ENCODE assay signal across 1 cellular context in the genomic region with DNA sequence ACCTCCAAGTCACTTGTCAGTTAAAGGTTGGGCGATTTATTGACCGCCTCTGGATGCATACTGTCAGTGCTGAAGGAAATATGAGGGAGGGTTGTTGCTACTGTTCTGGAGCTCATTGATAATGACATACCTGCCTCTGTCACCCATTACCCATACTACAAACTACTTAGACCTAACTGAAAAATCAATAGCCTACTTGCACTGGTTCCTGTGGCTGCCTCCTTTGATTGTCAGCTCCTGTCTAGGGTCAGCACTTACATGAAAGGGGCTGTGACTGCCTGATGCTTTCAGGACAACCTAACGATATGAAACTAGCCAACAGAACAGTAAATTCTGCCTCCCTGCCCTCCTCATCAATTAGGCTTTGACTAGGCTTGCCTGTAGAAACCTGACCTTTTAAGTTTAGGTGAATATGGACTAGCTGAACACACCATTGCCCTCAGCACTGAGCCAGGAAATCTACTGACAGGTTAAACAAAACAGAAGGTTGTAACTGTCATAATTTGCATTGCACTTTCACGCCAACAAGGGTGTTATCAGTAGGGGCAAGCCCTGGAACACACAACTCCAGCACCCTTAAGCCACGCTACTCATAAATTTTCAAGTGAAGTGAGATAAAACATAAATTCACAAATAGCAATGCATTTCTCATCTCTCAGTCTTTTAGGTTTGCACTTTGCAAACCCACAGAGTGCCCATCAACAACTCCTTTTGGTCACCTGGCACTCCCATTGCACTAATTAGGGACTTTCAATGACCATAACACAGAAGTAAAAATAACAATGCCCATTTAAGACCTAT.
TF ChIP-seq lines count a peak whose summit lies in the region.

No MANE protein-coding gene starts in this region.

TF ChIP-seq in K562, 482 proteins besides CTCF, POLR2A, EP300 and RAD21 (continues in another document):
- TF ChIP-seq, protein P1, sequence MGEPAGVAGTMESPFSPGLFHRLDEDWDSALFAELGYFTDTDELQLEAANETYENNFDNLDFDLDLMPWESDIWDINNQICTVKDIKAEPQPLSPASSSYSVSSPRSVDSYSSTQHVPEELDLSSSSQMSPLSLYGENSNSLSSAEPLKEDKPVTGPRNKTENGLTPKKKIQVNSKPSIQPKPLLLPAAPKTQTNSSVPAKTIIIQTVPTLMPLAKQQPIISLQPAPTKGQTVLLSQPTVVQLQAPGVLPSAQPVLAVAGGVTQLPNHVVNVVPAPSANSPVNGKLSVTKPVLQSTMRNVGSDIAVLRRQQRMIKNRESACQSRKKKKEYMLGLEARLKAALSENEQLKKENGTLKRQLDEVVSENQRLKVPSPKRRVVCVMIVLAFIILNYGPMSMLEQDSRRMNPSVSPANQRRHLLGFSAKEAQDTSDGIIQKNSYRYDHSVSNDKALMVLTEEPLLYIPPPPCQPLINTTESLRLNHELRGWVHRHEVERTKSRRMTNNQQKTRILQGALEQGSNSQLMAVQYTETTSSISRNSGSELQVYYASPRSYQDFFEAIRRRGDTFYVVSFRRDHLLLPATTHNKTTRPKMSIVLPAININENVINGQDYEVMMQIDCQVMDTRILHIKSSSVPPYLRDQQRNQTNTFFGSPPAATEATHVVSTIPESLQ (CRISPR knock-in tag; IDR thresholded peaks at IDR 0.05), result no peak
- TF ChIP-seq, protein P2, sequence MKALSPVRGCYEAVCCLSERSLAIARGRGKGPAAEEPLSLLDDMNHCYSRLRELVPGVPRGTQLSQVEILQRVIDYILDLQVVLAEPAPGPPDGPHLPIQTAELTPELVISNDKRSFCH (CRISPR knock-in tag; IDR thresholded peaks at IDR 0.05), result no peak
- TF ChIP-seq, protein P2 (tag; IDR thresholded peaks at IDR 0.05), result peak; percentile 15; the same call in 1 of the 2 replicates
- no peak for TF ChIP-seq ZNF384 (IDR thresholded peaks at IDR 0.05; ENCODE audit: low read depth, low read length)
- TF ChIP-seq, protein P3, sequence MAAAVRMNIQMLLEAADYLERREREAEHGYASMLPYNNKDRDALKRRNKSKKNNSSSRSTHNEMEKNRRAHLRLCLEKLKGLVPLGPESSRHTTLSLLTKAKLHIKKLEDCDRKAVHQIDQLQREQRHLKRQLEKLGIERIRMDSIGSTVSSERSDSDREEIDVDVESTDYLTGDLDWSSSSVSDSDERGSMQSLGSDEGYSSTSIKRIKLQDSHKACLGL (CRISPR knock-in tag; IDR thresholded peaks at IDR 0.05; ENCODE audit: borderline replicate concordance, poor library complexity, severe bottlenecking), result no peak
- TF ChIP-seq JUN (IDR thresholded peaks at IDR 0.05; ENCODE audit: borderline replicate concordance, low read depth, low read length), result no peak
- peak; percentile 33; the same call in 1 of the 2 replicates for TF ChIP-seq JUN (CRISPR knock-in tag; IDR thresholded peaks at IDR 0.05; ENCODE audit: borderline replicate concordance)
- TF ChIP-seq DMBX1 (CRISPR knock-in tag; IDR thresholded peaks at IDR 0.05; ENCODE audit: borderline replicate concordance), result peak; percentile 25; the same call in 1 of the 2 replicates
- TF ChIP-seq NFIC (IDR thresholded peaks at IDR 0.05), result peak; percentile 13; the same call in 1 of the 2 replicates
- TF ChIP-seq LCOR (CRISPR knock-in tag; IDR thresholded peaks at IDR 0.05), result peak; percentile 35; the same call in 1 of the 2 replicates
- peak in 1 of 2 experiments; percentile 52; a peak in 1 of 4 replicates for TF ChIP-seq HDAC1 (IDR thresholded peaks at IDR 0.05)
- TF ChIP-seq, protein P4, sequence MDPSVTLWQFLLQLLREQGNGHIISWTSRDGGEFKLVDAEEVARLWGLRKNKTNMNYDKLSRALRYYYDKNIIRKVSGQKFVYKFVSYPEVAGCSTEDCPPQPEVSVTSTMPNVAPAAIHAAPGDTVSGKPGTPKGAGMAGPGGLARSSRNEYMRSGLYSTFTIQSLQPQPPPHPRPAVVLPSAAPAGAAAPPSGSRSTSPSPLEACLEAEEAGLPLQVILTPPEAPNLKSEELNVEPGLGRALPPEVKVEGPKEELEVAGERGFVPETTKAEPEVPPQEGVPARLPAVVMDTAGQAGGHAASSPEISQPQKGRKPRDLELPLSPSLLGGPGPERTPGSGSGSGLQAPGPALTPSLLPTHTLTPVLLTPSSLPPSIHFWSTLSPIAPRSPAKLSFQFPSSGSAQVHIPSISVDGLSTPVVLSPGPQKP (CRISPR knock-in tag; IDR thresholded peaks at IDR 0.05), result no peak
- TF ChIP-seq ZBED1 (IDR thresholded peaks at IDR 0.05), result no peak
- no peak for TF ChIP-seq RHOXF2B (CRISPR knock-in tag; conservative IDR thresholded peaks at IDR 0.05)
- no peak for TF ChIP-seq ZNF766 (CRISPR knock-in tag; conservative IDR thresholded peaks at IDR 0.05)
- TF ChIP-seq FOXA1 (IDR thresholded peaks at IDR 0.05; ENCODE audit: borderline replicate concordance), result no peak
- TF ChIP-seq MTA2 (IDR thresholded peaks at IDR 0.05; ENCODE audit: low read depth), result 0 out of 2 replicates have a peak, but pooled peaks have one; percentile 9
- TF ChIP-seq, protein P5, sequence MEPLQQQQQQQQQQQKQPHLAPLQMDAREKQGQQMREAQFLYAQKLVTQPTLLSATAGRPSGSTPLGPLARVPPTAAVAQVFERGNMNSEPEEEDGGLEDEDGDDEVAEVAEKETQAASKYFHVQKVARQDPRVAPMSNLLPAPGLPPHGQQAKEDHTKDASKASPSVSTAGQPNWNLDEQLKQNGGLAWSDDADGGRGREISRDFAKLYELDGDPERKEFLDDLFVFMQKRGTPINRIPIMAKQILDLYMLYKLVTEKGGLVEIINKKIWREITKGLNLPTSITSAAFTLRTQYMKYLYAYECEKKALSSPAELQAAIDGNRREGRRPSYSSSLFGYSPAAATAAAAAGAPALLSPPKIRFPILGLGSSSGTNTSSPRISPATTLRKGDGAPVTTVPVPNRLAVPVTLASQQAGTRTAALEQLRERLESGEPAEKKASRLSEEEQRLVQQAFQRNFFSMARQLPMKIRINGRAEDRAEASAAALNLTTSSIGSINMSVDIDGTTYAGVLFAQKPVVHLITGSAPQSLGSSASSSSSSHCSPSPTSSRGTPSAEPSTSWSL (CRISPR knock-in tag; IDR thresholded peaks at IDR 0.05; ENCODE audit: borderline replicate concordance), result no peak
- no peak; the same call in 1 of the 2 replicates for TF ChIP-seq MTA3 (IDR thresholded peaks at IDR 0.05; ENCODE audit: borderline replicate concordance)
- peak; percentile 94 for TF ChIP-seq MEIS2 (IDR thresholded peaks at IDR 0.05; ENCODE audit: partially characterized antibody)
- TF ChIP-seq, protein P6, sequence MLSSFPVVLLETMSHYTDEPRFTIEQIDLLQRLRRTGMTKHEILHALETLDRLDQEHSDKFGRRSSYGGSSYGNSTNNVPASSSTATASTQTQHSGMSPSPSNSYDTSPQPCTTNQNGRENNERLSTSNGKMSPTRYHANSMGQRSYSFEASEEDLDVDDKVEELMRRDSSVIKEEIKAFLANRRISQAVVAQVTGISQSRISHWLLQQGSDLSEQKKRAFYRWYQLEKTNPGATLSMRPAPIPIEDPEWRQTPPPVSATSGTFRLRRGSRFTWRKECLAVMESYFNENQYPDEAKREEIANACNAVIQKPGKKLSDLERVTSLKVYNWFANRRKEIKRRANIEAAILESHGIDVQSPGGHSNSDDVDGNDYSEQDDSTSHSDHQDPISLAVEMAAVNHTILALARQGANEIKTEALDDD (IDR thresholded peaks at IDR 0.05), result peak; percentile 99
- 0 out of 4 replicates have a peak, but pooled peaks of 1 of the 2 experiments have one; percentile 18 for TF ChIP-seq NONO (IDR thresholded peaks at IDR 0.05; ENCODE audit: low read depth in 2 of 2, low read length in 1 of 2)
- TF ChIP-seq ZNF431 (CRISPR knock-in tag; IDR thresholded peaks at IDR 0.05), result no peak
- peak; percentile 51; the same call in 1 of the 2 replicates for TF ChIP-seq ZBTB7A (IDR thresholded peaks at IDR 0.05; ENCODE audit: borderline replicate concordance, control insufficient read depth, low read depth, low read length)
- peak; percentile 47; the same call in 1 of the 2 replicates for TF ChIP-seq GATA2 (CRISPR knock-in tag; IDR thresholded peaks at IDR 0.05)
- TF ChIP-seq SMAD4 (CRISPR knock-in tag; conservative IDR thresholded peaks at IDR 0.05), result peak; percentile 27; the same call in 1 of the 2 replicates
- TF ChIP-seq, protein P7, sequence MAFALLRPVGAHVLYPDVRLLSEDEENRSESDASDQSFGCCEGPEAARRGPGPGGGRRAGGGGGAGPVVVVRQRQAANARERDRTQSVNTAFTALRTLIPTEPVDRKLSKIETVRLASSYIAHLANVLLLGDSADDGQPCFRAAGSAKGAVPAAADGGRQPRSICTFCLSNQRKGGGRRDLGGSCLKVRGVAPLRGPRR (CRISPR knock-in tag; IDR thresholded peaks at IDR 0.05), result no peak
- TF ChIP-seq, protein P8, sequence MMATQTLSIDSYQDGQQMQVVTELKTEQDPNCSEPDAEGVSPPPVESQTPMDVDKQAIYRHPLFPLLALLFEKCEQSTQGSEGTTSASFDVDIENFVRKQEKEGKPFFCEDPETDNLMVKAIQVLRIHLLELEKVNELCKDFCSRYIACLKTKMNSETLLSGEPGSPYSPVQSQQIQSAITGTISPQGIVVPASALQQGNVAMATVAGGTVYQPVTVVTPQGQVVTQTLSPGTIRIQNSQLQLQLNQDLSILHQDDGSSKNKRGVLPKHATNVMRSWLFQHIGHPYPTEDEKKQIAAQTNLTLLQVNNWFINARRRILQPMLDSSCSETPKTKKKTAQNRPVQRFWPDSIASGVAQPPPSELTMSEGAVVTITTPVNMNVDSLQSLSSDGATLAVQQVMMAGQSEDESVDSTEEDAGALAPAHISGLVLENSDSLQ (IDR thresholded peaks at IDR 0.05), result peak; percentile 74
- TF ChIP-seq PML (IDR thresholded peaks at IDR 0.05; ENCODE audit: low read length), result peak; percentile 41; the same call in 1 of the 2 replicates
- TF ChIP-seq MIER1 (IDR thresholded peaks at IDR 0.05; ENCODE audit: low read depth), result no peak
- peak; percentile 81 for TF ChIP-seq ARID1B (IDR thresholded peaks at IDR 0.05)
- TF ChIP-seq GTF2F1 (IDR thresholded peaks at IDR 0.05; ENCODE audit: low read depth, low read length), result no peak
- no peak for TF ChIP-seq ZZZ3 (IDR thresholded peaks at IDR 0.05)
- 0 out of 4 replicates have a peak, but pooled peaks of 1 of the 2 experiments have one; percentile 29 for TF ChIP-seq TEAD1 (CRISPR knock-in tag; IDR thresholded peaks at IDR 0.05)
- peak; percentile 34 for TF ChIP-seq HDAC2 (IDR thresholded peaks at IDR 0.05)
- TF ChIP-seq ZNF24 (IDR thresholded peaks at IDR 0.05), result no peak
- TF ChIP-seq CXXC5 (CRISPR knock-in tag; IDR thresholded peaks at IDR 0.05), result peak; percentile 80
- no peak for TF ChIP-seq ATF1 (CRISPR knock-in tag; IDR thresholded peaks at IDR 0.05)
- TF ChIP-seq ATF1 (tag; IDR thresholded peaks at IDR 0.05), result peak; percentile 42; the same call in 1 of the 2 replicates
- peak; percentile 29; the same call in 1 of the 2 replicates for TF ChIP-seq NBN (IDR thresholded peaks at IDR 0.05; ENCODE audit: low read depth)
- TF ChIP-seq PTBP1 (IDR thresholded peaks at IDR 0.05; ENCODE audit: low read depth, low read length), result no peak
- TF ChIP-seq SAP30 (IDR thresholded peaks at IDR 0.05; ENCODE audit: borderline replicate concordance, insufficient read depth, low read depth, low read length, poor library complexity, severe bottlenecking), result no peak
- TF ChIP-seq ZNF133 (CRISPR knock-in tag; IDR thresholded peaks at IDR 0.05), result no peak
- TF ChIP-seq SAFB2 (IDR thresholded peaks at IDR 0.05; ENCODE audit: borderline replicate concordance, low read depth, low read length, severe bottlenecking), result no peak
- TF ChIP-seq, protein P9, sequence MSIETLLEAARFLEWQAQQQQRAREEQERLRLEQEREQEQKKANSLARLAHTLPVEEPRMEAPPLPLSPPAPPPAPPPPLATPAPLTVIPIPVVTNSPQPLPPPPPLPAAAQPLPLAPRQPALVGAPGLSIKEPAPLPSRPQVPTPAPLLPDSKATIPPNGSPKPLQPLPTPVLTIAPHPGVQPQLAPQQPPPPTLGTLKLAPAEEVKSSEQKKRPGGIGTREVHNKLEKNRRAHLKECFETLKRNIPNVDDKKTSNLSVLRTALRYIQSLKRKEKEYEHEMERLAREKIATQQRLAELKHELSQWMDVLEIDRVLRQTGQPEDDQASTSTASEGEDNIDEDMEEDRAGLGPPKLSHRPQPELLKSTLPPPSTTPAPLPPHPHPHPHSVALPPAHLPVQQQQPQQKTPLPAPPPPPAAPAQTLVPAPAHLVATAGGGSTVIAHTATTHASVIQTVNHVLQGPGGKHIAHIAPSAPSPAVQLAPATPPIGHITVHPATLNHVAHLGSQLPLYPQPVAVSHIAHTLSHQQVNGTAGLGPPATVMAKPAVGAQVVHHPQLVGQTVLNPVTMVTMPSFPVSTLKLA (conservative IDR thresholded peaks at IDR 0.05), result peak in 1 of 2 experiments; percentile 28; a peak in 1 of 4 replicates
- TF ChIP-seq GABPB1 (CRISPR knock-in tag; IDR thresholded peaks at IDR 0.05), result peak; percentile 44; the same call in 1 of the 2 replicates
- no peak for TF ChIP-seq ZNF561 (CRISPR knock-in tag; conservative IDR thresholded peaks at IDR 0.05)
- TF ChIP-seq, protein P10, sequence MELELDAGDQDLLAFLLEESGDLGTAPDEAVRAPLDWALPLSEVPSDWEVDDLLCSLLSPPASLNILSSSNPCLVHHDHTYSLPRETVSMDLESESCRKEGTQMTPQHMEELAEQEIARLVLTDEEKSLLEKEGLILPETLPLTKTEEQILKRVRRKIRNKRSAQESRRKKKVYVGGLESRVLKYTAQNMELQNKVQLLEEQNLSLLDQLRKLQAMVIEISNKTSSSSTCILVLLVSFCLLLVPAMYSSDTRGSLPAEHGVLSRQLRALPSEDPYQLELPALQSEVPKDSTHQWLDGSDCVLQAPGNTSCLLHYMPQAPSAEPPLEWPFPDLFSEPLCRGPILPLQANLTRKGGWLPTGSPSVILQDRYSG (tag; conservative IDR thresholded peaks at IDR 0.05; ENCODE audit: low read depth), result no peak; the same call in 1 of the 2 replicates
- TF ChIP-seq ZEB2 (IDR thresholded peaks at IDR 0.05), result no peak
- peak; percentile 26; the same call in 1 of the 2 replicates for TF ChIP-seq POLR2AphosphoS5 (IDR thresholded peaks at IDR 0.05; ENCODE audit: control insufficient read depth, insufficient read depth, low read depth, low read length)
- TF ChIP-seq TBP (optimal IDR thresholded peaks at IDR 0.05; ENCODE audit: low read depth, low read length), result no peak
- TF ChIP-seq SMARCA4 (IDR thresholded peaks at IDR 0.05), result 0 out of 2 replicates have a peak, but pooled peaks have one; percentile 30
- TF ChIP-seq L3MBTL2 (IDR thresholded peaks at IDR 0.05), result 0 out of 2 replicates have a peak, but pooled peaks have one; percentile 9
- TF ChIP-seq KAT7 (CRISPR knock-in tag; IDR thresholded peaks at IDR 0.05; ENCODE audit: borderline replicate concordance), result 0 out of 2 replicates have a peak, but pooled peaks have one; percentile 42
- no peak for TF ChIP-seq MYBL2 (IDR thresholded peaks at IDR 0.05; ENCODE audit: low read depth)
- TF ChIP-seq MYBL2 (CRISPR knock-in tag; IDR thresholded peaks at IDR 0.05; ENCODE audit: borderline replicate concordance), result no peak
- TF ChIP-seq XRCC4 (IDR thresholded peaks at IDR 0.05; ENCODE audit: extremely low read depth, insufficient read depth, insufficient read length), result no peak
- no peak for TF ChIP-seq FOXJ2 (tag; IDR thresholded peaks at IDR 0.05)
- no peak for TF ChIP-seq ZNF282 (CRISPR knock-in tag; IDR thresholded peaks at IDR 0.05)
